Comparison of ENCODE assay signal across 9 cellular contexts in genomic region chr2:223860809-223861738, GRCh38. TPM values are rescaled to one million over a fixed set of nuclear protein-coding genes. Genes with fewer than 3 reads are reported as not detected.
DNase-seq lines count a peak whose midpoint lies in the region; ATAC-seq and TF ChIP-seq lines count a peak whose summit lies in the region.
"Had no signal": no experiment of that assay in that cellular context is flagged by ENCODE, and none has a peak within 500 bp of the region (broad histone marks: within the 10 kb centered on the region; RNA-seq: fewer than 3 reads in every experiment).

No MANE protein-coding gene starts in this region.

- H3K36me3 ChIP-seq in adipocyte (ENCODE audit: control insufficient read depth, insufficient read depth, low read length, severe bottlenecking): peaks cover 9% of the 10 kb centered on the region
- H3K36me3 ChIP-seq in hepatocyte (replicated peaks; ENCODE audit: insufficient read depth, low read depth): no peaks in the 10 kb centered on the region

- peak; percentile 32 for DNase-seq in DMS53 (lab: John Stamatoyannopoulos, UW)
- DNase-seq in DMS53 treated with DMSO at 0.1 percent for 48 hours (lab: John Stamatoyannopoulos, UW; ENCODE audit: unreplicated experiment): no peak
- peak; percentile 43 for DNase-seq in adipocyte (ENCODE audit: low read depth)
- peak; percentile 83 for DNase-seq in hepatocyte (ENCODE audit: low spot score)
- no peak for DNase-seq in type B pancreatic cell (ENCODE audit: extremely low spot score, unreplicated experiment)
- DNase-seq in stimulated activated CD4-positive, alpha-beta T cell treated with anti-CD3 and anti-CD28 coated beads, Interleukin-4, amount 100 ng/mL, for 24 hours: no peak
- DNase-seq in stimulated activated CD4-positive, alpha-beta T cell treated with anti-CD3 and anti-CD28 coated beads, Interleukin-12 subunit alpha, Interleukin-12 subunit beta, amount 100 ng/mL, for 4 hours: no peak
- DNase-seq: occipital lobe had no signal

- H3K9ac ChIP-seq in adipocyte (ENCODE audit: low read length): no peak overlapping the region

- no peaks in the 10 kb centered on the region for H4K20me1 ChIP-seq in hepatocyte (ENCODE audit: insufficient read depth, poor library complexity, severe bottlenecking)

- 55% methylated on average over 5 of the region's 5 CpGs for whole genome bisulfite sequencing in hepatocyte (ENCODE audit: low lambda C conversion rate, missing lambda C conversion rate)

- TF ChIP-seq CTCF in hepatocyte (IDR thresholded peaks at IDR 0.05; ENCODE audit: poor library complexity): no peak
- no peak for TF ChIP-seq CTCF in type B pancreatic cell (conservative IDR thresholded peaks at IDR 0.05)

- H3K79me2 ChIP-seq in hepatocyte: no peaks in the 10 kb centered on the region

- peak overlapping the region; percentile 96 for H3K27ac ChIP-seq in hepatocyte

- no peak overlapping the region for H2AFZ ChIP-seq in hepatocyte

- H3K27me3 Mint-ChIP-seq in type B pancreatic cell: no peaks in the 10 kb centered on the region

- no peaks in the 10 kb centered on the region for H3K9me3 Mint-ChIP-seq in type B pancreatic cell

- peak overlapping the region; percentile 88 for H3K27ac Mint-ChIP-seq in type B pancreatic cell

- H3K36me3 Mint-ChIP-seq in type B pancreatic cell: no peaks in the 10 kb centered on the region

- no peaks in the 10 kb centered on the region for H3K9me3 ChIP-seq in adipocyte (ENCODE audit: control insufficient read depth, low read length)
- no peaks in the 10 kb centered on the region for H3K9me3 ChIP-seq in hepatocyte (ENCODE audit: low read depth)

- ATAC-seq in HG02571 (IDR thresholded peaks at IDR 0.05; ENCODE audit: unreplicated experiment): no peak

- H3K4me1 Mint-ChIP-seq in type B pancreatic cell (ENCODE audit: unreplicated experiment): peaks cover 5% of the 10 kb centered on the region

- H3K4me2 ChIP-seq in hepatocyte: peak overlapping the region; percentile 44

- H3K4me3 ChIP-seq in adipocyte (ENCODE audit: low read length) (no peak overlapping the region), hepatocyte (no peak overlapping the region)

- H3K9me2 ChIP-seq in hepatocyte (replicated peaks; ENCODE audit: insufficient read depth): no peaks in the 10 kb centered on the region

- H3K4me1 ChIP-seq in adipocyte (ENCODE audit: control insufficient read depth, insufficient read depth, low read length) (peaks cover 16% of the 10 kb centered on the region), hepatocyte (ENCODE audit: insufficient read depth) (peaks cover 20% of the 10 kb centered on the region)

- H3K27me3 ChIP-seq in adipocyte (replicated peaks; ENCODE audit: control insufficient read depth, insufficient read depth, low read length) (no peaks in the 10 kb centered on the region), hepatocyte (no peaks in the 10 kb centered on the region)

- peak overlapping the region; percentile 22 for H3K4me3 Mint-ChIP-seq in type B pancreatic cell

RNA-seq across cellular contexts. Expression of gene AP1S3, which starts 23.7 kb away (rescaled TPM):
- 27.2 and 30.7 TPM in 2 replicates for total RNA-seq in hepatocyte
- 16.5 and 20.5 TPM in 2 replicates for polyA plus RNA-seq in hepatocyte
- total RNA-seq in type B pancreatic cell (ENCODE audit: low replicate concordance): 7.8 and 16.1 TPM in 2 replicates

Comparison
In these comparisons a context has a peak if more than half of its experiments do, and no peak if none do; other contexts are left out.
1. DNase-seq: peak in DMS53 (single experiment), adipocyte (single experiment) and hepatocyte (single experiment); none in DMS53 treated with DMSO at 0.1 percent for 48 hours (single experiment), type B pancreatic cell (single experiment), stimulated activated CD4-positive, alpha-beta T cell treated with anti-CD3 and anti-CD28 coated beads, Interleukin-4, amount 100 ng/mL, for 24 hours (single experiment) and stimulated activated CD4-positive, alpha-beta T cell treated with anti-CD3 and anti-CD28 coated beads, Interleukin-12 subunit alpha, Interleukin-12 subunit beta, amount 100 ng/mL, for 4 hours (single experiment).